1 cellular context compared by ENCODE assay signal in the genomic region with DNA sequence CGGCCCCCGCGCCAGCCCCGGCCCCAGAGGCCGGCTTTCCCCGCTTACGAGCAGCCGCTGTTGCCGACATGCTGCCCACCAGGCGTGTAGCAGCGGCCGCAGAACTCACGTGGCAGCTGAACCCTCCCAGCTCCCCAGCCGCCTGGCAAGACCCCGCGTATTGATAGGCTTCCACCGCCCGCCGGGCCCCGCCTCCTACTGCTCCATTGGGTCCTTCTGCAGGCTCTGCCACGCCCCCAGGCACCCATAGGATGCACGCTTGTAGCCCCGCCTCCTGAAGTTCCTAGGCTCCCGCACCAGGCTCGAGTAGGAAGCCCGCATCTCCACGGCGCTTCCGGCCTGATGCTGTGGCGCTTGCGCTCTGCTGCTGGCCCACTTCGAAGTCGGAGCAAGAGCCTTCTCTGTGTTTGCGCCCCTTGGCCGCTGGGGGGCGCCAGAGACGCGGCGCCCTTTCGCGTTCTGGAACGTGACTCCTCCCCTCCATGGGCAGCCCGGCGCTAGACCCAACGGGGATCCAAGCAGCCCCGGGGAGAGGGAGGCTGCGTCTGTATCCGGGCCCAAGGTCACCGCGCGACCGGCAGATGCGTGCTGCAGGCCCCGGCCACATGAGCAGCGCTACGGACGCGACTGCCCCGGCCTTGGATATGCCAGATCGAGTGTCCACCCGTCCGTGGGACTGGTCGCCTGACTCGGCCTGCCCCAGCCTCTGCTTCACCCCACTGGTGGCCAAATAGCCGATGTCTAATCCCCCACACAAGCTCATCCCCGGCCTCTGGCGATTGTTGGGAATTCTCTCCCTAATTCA.
TF ChIP-seq lines count a peak whose summit lies in the region.

A gene (plus strand): TSS at position 566 of the 805 bp plus-strand sequence. CDS start 993 bp downstream, outside the sequence.
A gene with protein sequence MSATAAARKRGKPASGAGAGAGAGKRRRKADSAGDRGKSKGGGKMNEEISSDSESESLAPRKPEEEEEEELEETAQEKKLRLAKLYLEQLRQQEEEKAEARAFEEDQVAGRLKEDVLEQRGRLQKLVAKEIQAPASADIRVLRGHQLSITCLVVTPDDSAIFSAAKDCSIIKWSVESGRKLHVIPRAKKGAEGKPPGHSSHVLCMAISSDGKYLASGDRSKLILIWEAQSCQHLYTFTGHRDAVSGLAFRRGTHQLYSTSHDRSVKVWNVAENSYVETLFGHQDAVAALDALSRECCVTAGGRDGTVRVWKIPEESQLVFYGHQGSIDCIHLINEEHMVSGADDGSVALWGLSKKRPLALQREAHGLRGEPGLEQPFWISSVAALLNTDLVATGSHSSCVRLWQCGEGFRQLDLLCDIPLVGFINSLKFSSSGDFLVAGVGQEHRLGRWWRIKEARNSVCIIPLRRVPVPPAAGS (minus strand): TSS at position 107 of the 805 bp plus-strand sequence. CDS start 37 bp downstream, at position 70.

TF ChIP-seq in HepG2, 621 proteins besides CTCF, POLR2A, EP300 and RAD21 (continued from another document and continues in another):
- TF ChIP-seq, protein P1, sequence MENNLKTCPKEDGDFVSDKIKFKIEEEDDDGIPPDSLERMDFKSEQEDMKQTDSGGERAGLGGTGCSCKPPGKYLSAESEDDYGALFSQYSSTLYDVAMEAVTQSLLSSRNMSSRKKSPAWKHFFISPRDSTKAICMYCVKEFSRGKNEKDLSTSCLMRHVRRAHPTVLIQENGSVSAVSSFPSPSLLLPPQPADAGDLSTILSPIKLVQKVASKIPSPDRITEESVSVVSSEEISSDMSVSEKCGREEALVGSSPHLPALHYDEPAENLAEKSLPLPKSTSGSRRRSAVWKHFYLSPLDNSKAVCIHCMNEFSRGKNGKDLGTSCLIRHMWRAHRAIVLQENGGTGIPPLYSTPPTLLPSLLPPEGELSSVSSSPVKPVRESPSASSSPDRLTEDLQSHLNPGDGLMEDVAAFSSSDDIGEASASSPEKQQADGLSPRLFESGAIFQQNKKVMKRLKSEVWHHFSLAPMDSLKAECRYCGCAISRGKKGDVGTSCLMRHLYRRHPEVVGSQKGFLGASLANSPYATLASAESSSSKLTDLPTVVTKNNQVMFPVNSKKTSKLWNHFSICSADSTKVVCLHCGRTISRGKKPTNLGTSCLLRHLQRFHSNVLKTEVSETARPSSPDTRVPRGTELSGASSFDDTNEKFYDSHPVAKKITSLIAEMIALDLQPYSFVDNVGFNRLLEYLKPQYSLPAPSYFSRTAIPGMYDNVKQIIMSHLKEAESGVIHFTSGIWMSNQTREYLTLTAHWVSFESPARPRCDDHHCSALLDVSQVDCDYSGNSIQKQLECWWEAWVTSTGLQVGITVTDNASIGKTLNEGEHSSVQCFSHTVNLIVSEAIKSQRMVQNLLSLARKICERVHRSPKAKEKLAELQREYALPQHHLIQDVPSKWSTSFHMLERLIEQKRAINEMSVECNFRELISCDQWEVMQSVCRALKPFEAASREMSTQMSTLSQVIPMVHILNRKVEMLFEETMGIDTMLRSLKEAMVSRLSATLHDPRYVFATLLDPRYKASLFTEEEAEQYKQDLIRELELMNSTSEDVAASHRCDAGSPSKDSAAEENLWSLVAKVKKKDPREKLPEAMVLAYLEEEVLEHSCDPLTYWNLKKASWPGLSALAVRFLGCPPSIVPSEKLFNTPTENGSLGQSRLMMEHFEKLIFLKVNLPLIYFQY (CRISPR knock-in tag; IDR thresholded peaks at IDR 0.05; ENCODE audit: borderline replicate concordance), result peak; percentile 85
- TF ChIP-seq ISL2 (CRISPR knock-in tag; IDR thresholded peaks at IDR 0.05) (peak; percentile 83), ZFAT (CRISPR knock-in tag; conservative IDR thresholded peaks at IDR 0.05) (no peak), MAZ (IDR thresholded peaks at IDR 0.05; ENCODE audit: borderline replicate concordance, low read depth, low read length) (peak; percentile 14; the same call in 1 of the 2 replicates), MAZ (CRISPR knock-in tag; IDR thresholded peaks at IDR 0.05; ENCODE audit: low read depth) (peak; percentile 96), ZNF629 (CRISPR knock-in tag; conservative IDR thresholded peaks at IDR 0.05) (peak; percentile 18; the same call in 1 of the 2 replicates), ETV5 (CRISPR knock-in tag; IDR thresholded peaks at IDR 0.05; ENCODE audit: borderline replicate concordance) (peak; percentile 91), IRF2 (CRISPR knock-in tag; IDR thresholded peaks at IDR 0.05) (peak; percentile 84), HNF4G (IDR thresholded peaks at IDR 0.05; ENCODE audit: borderline replicate concordance, low read depth, low read length) (peak; percentile 18; the same call in 1 of the 2 replicates), HNF4G (CRISPR knock-in tag; IDR thresholded peaks at IDR 0.05; ENCODE audit: borderline replicate concordance, low read depth) (peak; percentile 83; the same call in 1 of the 2 replicates), ZEB1 (IDR thresholded peaks at IDR 0.05; ENCODE audit: insufficient replicate concordance, low read depth) (no peak), CHD2 (IDR thresholded peaks at IDR 0.05; ENCODE audit: low read depth, low read length) (peak; percentile 46; the same call in 1 of the 2 replicates), ZBTB7A (CRISPR knock-in tag; IDR thresholded peaks at IDR 0.05) (no peak), ZNF644 (CRISPR knock-in tag; IDR thresholded peaks at IDR 0.05; ENCODE audit: low read depth) (no peak), PHF21A (CRISPR knock-in tag; IDR thresholded peaks at IDR 0.05) (peak; percentile 90), THYN1 (CRISPR knock-in tag; IDR thresholded peaks at IDR 0.05; ENCODE audit: borderline replicate concordance, low read depth) (no peak), ARHGAP35 (CRISPR knock-in tag; IDR thresholded peaks at IDR 0.05; ENCODE audit: borderline replicate concordance) (peak; percentile 90; the same call in 1 of the 2 replicates), ZNF850 (CRISPR knock-in tag; conservative IDR thresholded peaks at IDR 0.05) (no peak), NFATC3 (CRISPR knock-in tag; IDR thresholded peaks at IDR 0.05) (no peak), CENPX (CRISPR knock-in tag; IDR thresholded peaks at IDR 0.05) (no peak), ZNF737 (CRISPR knock-in tag; IDR thresholded peaks at IDR 0.05; ENCODE audit: borderline replicate concordance) (peak; percentile 55; the same call in 1 of the 2 replicates)
- TF ChIP-seq, protein P2, sequence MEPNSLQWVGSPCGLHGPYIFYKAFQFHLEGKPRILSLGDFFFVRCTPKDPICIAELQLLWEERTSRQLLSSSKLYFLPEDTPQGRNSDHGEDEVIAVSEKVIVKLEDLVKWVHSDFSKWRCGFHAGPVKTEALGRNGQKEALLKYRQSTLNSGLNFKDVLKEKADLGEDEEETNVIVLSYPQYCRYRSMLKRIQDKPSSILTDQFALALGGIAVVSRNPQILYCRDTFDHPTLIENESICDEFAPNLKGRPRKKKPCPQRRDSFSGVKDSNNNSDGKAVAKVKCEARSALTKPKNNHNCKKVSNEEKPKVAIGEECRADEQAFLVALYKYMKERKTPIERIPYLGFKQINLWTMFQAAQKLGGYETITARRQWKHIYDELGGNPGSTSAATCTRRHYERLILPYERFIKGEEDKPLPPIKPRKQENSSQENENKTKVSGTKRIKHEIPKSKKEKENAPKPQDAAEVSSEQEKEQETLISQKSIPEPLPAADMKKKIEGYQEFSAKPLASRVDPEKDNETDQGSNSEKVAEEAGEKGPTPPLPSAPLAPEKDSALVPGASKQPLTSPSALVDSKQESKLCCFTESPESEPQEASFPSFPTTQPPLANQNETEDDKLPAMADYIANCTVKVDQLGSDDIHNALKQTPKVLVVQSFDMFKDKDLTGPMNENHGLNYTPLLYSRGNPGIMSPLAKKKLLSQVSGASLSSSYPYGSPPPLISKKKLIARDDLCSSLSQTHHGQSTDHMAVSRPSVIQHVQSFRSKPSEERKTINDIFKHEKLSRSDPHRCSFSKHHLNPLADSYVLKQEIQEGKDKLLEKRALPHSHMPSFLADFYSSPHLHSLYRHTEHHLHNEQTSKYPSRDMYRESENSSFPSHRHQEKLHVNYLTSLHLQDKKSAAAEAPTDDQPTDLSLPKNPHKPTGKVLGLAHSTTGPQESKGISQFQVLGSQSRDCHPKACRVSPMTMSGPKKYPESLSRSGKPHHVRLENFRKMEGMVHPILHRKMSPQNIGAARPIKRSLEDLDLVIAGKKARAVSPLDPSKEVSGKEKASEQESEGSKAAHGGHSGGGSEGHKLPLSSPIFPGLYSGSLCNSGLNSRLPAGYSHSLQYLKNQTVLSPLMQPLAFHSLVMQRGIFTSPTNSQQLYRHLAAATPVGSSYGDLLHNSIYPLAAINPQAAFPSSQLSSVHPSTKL (CRISPR knock-in tag; IDR thresholded peaks at IDR 0.05), result peak; percentile 44
- TF ChIP-seq, protein P3, sequence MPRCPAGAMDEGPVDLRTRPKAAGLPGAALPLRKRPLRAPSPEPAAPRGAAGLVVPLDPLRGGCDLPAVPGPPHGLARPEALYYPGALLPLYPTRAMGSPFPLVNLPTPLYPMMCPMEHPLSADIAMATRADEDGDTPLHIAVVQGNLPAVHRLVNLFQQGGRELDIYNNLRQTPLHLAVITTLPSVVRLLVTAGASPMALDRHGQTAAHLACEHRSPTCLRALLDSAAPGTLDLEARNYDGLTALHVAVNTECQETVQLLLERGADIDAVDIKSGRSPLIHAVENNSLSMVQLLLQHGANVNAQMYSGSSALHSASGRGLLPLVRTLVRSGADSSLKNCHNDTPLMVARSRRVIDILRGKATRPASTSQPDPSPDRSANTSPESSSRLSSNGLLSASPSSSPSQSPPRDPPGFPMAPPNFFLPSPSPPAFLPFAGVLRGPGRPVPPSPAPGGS (CRISPR knock-in tag; IDR thresholded peaks at IDR 0.05), result peak; percentile 75; the same call in 1 of the 2 replicates
- TF ChIP-seq, protein P4, sequence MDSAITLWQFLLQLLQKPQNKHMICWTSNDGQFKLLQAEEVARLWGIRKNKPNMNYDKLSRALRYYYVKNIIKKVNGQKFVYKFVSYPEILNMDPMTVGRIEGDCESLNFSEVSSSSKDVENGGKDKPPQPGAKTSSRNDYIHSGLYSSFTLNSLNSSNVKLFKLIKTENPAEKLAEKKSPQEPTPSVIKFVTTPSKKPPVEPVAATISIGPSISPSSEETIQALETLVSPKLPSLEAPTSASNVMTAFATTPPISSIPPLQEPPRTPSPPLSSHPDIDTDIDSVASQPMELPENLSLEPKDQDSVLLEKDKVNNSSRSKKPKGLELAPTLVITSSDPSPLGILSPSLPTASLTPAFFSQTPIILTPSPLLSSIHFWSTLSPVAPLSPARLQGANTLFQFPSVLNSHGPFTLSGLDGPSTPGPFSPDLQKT (CRISPR knock-in tag; IDR thresholded peaks at IDR 0.05; ENCODE audit: borderline replicate concordance), result no peak
- TF ChIP-seq, protein P5, sequence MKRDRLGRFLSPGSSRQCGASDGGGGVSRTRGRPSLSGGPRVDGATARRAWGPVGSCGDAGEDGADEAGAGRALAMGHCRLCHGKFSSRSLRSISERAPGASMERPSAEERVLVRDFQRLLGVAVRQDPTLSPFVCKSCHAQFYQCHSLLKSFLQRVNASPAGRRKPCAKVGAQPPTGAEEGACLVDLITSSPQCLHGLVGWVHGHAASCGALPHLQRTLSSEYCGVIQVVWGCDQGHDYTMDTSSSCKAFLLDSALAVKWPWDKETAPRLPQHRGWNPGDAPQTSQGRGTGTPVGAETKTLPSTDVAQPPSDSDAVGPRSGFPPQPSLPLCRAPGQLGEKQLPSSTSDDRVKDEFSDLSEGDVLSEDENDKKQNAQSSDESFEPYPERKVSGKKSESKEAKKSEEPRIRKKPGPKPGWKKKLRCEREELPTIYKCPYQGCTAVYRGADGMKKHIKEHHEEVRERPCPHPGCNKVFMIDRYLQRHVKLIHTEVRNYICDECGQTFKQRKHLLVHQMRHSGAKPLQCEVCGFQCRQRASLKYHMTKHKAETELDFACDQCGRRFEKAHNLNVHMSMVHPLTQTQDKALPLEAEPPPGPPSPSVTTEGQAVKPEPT (CRISPR knock-in tag; IDR thresholded peaks at IDR 0.05; ENCODE audit: low read depth), result peak; percentile 67
- TF ChIP-seq, protein P6, sequence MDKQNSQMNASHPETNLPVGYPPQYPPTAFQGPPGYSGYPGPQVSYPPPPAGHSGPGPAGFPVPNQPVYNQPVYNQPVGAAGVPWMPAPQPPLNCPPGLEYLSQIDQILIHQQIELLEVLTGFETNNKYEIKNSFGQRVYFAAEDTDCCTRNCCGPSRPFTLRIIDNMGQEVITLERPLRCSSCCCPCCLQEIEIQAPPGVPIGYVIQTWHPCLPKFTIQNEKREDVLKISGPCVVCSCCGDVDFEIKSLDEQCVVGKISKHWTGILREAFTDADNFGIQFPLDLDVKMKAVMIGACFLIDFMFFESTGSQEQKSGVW (CRISPR knock-in tag; IDR thresholded peaks at IDR 0.05; ENCODE audit: borderline replicate concordance), result no peak
